Comparison of ENCODE assay signal across 8 cellular contexts in genomic region chr14:63853831-63854293, GRCh38. TPM values are rescaled to one million over a fixed set of nuclear protein-coding genes. Genes with fewer than 3 reads are reported as not detected.
DNase-seq lines count a peak whose midpoint lies in the region; ATAC-seq, FAIRE-seq and TF ChIP-seq lines count a peak whose summit lies in the region.

No MANE protein-coding gene starts in this region.

- H3K27me3 ChIP-seq in thymus (ENCODE audit: control insufficient read depth, insufficient read depth): no peaks in the 10 kb centered on the region

- H3K9me3 ChIP-seq in thymus (ENCODE audit: control insufficient read depth): no peaks in the 10 kb centered on the region

- H3K4me3 Mint-ChIP-seq in naive thymus-derived CD8-positive, alpha-beta T cell: peak overlapping the region; percentile 93 to 99 (median 96)

- FAIRE-seq in GM12892 (lab: Jason Lieb, UNC): peak; percentile 9

- peaks cover 20 to 45% (median 39%) of the 10 kb centered on the region in 4 donors for H3K4me1 Mint-ChIP-seq in naive thymus-derived CD8-positive, alpha-beta T cell

- peak overlapping the region; percentile 86 to 97 (median 95) for H3K27ac Mint-ChIP-seq in naive thymus-derived CD8-positive, alpha-beta T cell

- H3K27me3 Mint-ChIP-seq in naive thymus-derived CD8-positive, alpha-beta T cell: no peaks in the 10 kb centered on the region

- DNase-seq in GM12892 (ENCODE audit: insufficient read length) (peak; percentile 19), NCI-H774 (lab: John Stamatoyannopoulos, UW) (peak; percentile 42), epithelial cell of proximal tubule (ENCODE audit: low read depth) (no peak), GF-D8 (lab: John Stamatoyannopoulos, UW) (no peak)
- DNase-seq in activated T-cell treated with anti-CD3 and anti-CD28 coated beads, Interleukin-2, amount 50 U/mL, for 1 hour: peak; percentile 64
- peak; percentile 26 to 74 (median 44) for DNase-seq in naive thymus-derived CD8-positive, alpha-beta T cell

- peak overlapping the region; percentile 76 for H3K4me3 ChIP-seq in epithelial cell of proximal tubule (ENCODE audit: low read depth, low read length)
- H3K4me3 ChIP-seq in thymus (ENCODE audit: low read length): peak overlapping the region; percentile 91

- H3K9me3 Mint-ChIP-seq in naive thymus-derived CD8-positive, alpha-beta T cell: peaks cover 0 to 3% (median 0%) of the 10 kb centered on the region in 9 donors

- TF ChIP-seq POLR2A in GM12892 (IDR thresholded peaks at IDR 0.05; ENCODE audit: low read depth, low read length): no peak

- no peaks in the 10 kb centered on the region for H3K36me3 ChIP-seq in thymus (ENCODE audit: control insufficient read depth, insufficient read depth)

- no peak for TF ChIP-seq CTCF in epithelial cell of proximal tubule (conservative IDR thresholded peaks at IDR 0.05; ENCODE audit: low read depth, low read length)

- peak; percentile 23 for ATAC-seq in HG03039 (IDR thresholded peaks at IDR 0.05; ENCODE audit: unreplicated experiment)
- ATAC-seq in naive thymus-derived CD8-positive, alpha-beta T cell: peak; percentile 34 to 46

- peaks cover 6% of the 10 kb centered on the region for H3K4me1 ChIP-seq in thymus (ENCODE audit: control insufficient read depth, insufficient read depth, low read length)

- H3K27ac ChIP-seq in thymus (ENCODE audit: low read depth): peak overlapping the region; percentile 84

- WGBS in thymus: 1% methylated on average over 18 of the region's 18 CpGs

- POLR2A ChIA-PET in naive thymus-derived CD8-positive, alpha-beta T cell (lab: Charles Lee): interaction anchor here (0.7 to 4.0 kb wide), 8 partner anchors 11 to 212 kb away, joined by 3 to 35 read pairs (median 4); partner anchors contain the start of gene WDR89

- no peaks in the 10 kb centered on the region for H3K36me3 Mint-ChIP-seq in naive thymus-derived CD8-positive, alpha-beta T cell

RNA-seq across cellular contexts. Expression of gene SYNE2, which starts 1.1 kb away (rescaled TPM):
- 11.6 TPM for polyA plus RNA-seq in GM12892 (2012; ENCODE audit: missing spikeins)
- 22.2 and 44.2 TPM in 2 replicates for total RNA-seq in epithelial cell of proximal tubule
- 100 to 1,000 TPM; 113 to 116 TPM for total RNA-seq in naive thymus-derived CD8-positive, alpha-beta T cell
- polyA plus RNA-seq in naive thymus-derived CD8-positive, alpha-beta T cell: 10 to 100 TPM; 15.7 to 25.9 (median 16.1) TPM
- polyA plus RNA-seq in thymus: 52.3 TPM

Comparison
In these comparisons a context has a peak if more than half of its experiments do, and no peak if none do; other contexts are left out.
1. DNase-seq: peak in GM12892 (single experiment), NCI-H774 (single experiment), activated T-cell treated with anti-CD3 and anti-CD28 coated beads, Interleukin-2, amount 50 U/mL, for 1 hour (single experiment) and naive thymus-derived CD8-positive, alpha-beta T cell (10 of 10); none in epithelial cell of proximal tubule (single experiment) and GF-D8 (single experiment).